ENCODE assay signal across 8 cellular contexts in genomic region chr12:74537126-74537706, GRCh38. TPM values are rescaled to one million over a fixed set of nuclear protein-coding genes. Genes with fewer than 3 reads are reported as not detected.
DNase-seq lines count a peak whose midpoint lies in the region; ATAC-seq lines count a peak whose summit lies in the region.

No MANE protein-coding gene starts in this region.

- peaks cover 43% of the 10 kb centered on the region for H3K4me1 Mint-ChIP-seq in T-helper 17 cell

- H3K36me3 ChIP-seq in esophagus (ENCODE audit: control insufficient read depth in 2 of 2, insufficient read depth in 2 of 2, low read length in 1 of 2): no peaks in the 10 kb centered on the region
- peaks cover 4 to 13% of the 10 kb centered on the region in 2 donors for H3K36me3 ChIP-seq in muscle layer of duodenum (ENCODE audit: control insufficient read depth in 1 of 2, insufficient read depth in 2 of 2, low read length in 2 of 2)

- ATAC-seq in GM18511 (IDR thresholded peaks at IDR 0.05; ENCODE audit: unreplicated experiment) (peak; percentile 64), HG02973 (IDR thresholded peaks at IDR 0.05; ENCODE audit: unreplicated experiment) (peak; percentile 57), T-helper 17 cell (peak; percentile 62)

- H3K27me3 Mint-ChIP-seq in T-helper 17 cell: no peaks in the 10 kb centered on the region

- H3K9me3 ChIP-seq in T-helper 17 cell (ENCODE audit: control insufficient read depth, low read length, poor library complexity, severe bottlenecking): no peaks in the 10 kb centered on the region
- no peaks in the 10 kb centered on the region for H3K9me3 ChIP-seq in esophagus (ENCODE audit: control insufficient read depth in 2 of 2, insufficient read depth in 1 of 2, low read depth in 1 of 2, low read length in 1 of 2)
- no peaks in the 10 kb centered on the region for H3K9me3 ChIP-seq in muscle layer of duodenum (ENCODE audit: control insufficient read depth in 1 of 2, low read length in 2 of 2)

- DNase-seq in AML-193 (lab: John Stamatoyannopoulos, UW) (peak; percentile 55 to 57), NCI-H146 treated with DMSO at 0.1 percent for 48 hours (lab: John Stamatoyannopoulos, UW; ENCODE audit: unreplicated experiment) (peak; percentile 78), T-helper 17 cell (no peak), activated gamma-delta T cell (lab: John Stamatoyannopoulos, UW) (no peak)

- peak overlapping the region; percentile 100 for H3K27ac Mint-ChIP-seq in T-helper 17 cell

- peaks cover 2 to 9% of the 10 kb centered on the region in 2 donors for H3K4me1 ChIP-seq in esophagus (ENCODE audit: control insufficient read depth in 2 of 2, insufficient read depth in 2 of 2, low read length in 1 of 2)
- peaks cover 25 to 32% of the 10 kb centered on the region in 2 donors for H3K4me1 ChIP-seq in muscle layer of duodenum (ENCODE audit: control insufficient read depth in 1 of 2, insufficient read depth in 2 of 2, low read length in 2 of 2)

- H3K27me3 ChIP-seq in esophagus (ENCODE audit: control insufficient read depth in 1 of 2, insufficient read depth in 2 of 2, low read length in 2 of 2) (no peaks in the 10 kb centered on the region), muscle layer of duodenum (ENCODE audit: low read depth, low read length) (no peaks in the 10 kb centered on the region)

- H3K4me3 ChIP-seq in esophagus (ENCODE audit: low read depth in 1 of 2, low read length in 2 of 2): peak overlapping the region; percentile 68 to 70
- H3K4me3 ChIP-seq in muscle layer of duodenum (ENCODE audit: low read depth in 1 of 2, low read length in 2 of 2): peak overlapping the region; percentile 93 to 97

- peak overlapping the region; percentile 96 for H3K4me3 Mint-ChIP-seq in T-helper 17 cell

- H3K36me3 Mint-ChIP-seq in T-helper 17 cell (ENCODE audit: low read depth): peaks cover 7% of the 10 kb centered on the region

- WGBS in esophagus, 2 donors: 0 to 1% methylated on average over 8 of the region's 8 CpGs

- H3K27ac ChIP-seq in esophagus (ENCODE audit: low read depth in 2 of 2, low read length in 1 of 2): peak overlapping the region; percentile 92 to 93
- H3K27ac ChIP-seq in muscle layer of duodenum (ENCODE audit: low read length): peak overlapping the region; percentile 98

RNA-seq across cellular contexts. Expression of gene ATXN7L3B, which starts 0.4 kb away (rescaled TPM):
- 10 to 100 TPM; 39.5 to 42.8 TPM for total RNA-seq in T-helper 17 cell
- polyA plus RNA-seq in esophagus: 1 to 10 TPM; 5.3 to 7.5 TPM

Comparison
In these comparisons a context has a peak if more than half of its experiments do, and no peak if none do; other contexts are left out.
1. DNase-seq: peak in AML-193 (2 of 2) and NCI-H146 treated with DMSO at 0.1 percent for 48 hours (single experiment); none in T-helper 17 cell (0 of 3) and activated gamma-delta T cell (single experiment).
2. Peak in every context shown above with its lines, with median percentiles within 50 percentile points of each other: ATAC-seq.